In genomic region chr12:4505381-4505986, GRCh38 we compare ENCODE assay signal across 19 cellular contexts. TPM values are rescaled to one million over a fixed set of nuclear protein-coding genes. Genes with fewer than 3 reads are reported as not detected.
DNase-seq lines count a peak whose midpoint lies in the region; FAIRE-seq and TF ChIP-seq lines count a peak whose summit lies in the region.
"Had no signal": no experiment of that assay in that cellular context is flagged by ENCODE, and none has a peak within 500 bp of the region (broad histone marks: within the 10 kb centered on the region; RNA-seq: fewer than 3 reads in every experiment).

No MANE protein-coding gene starts in this region.

- no peak overlapping the region for H3K4me3 Mint-ChIP-seq in T-helper 2 cell treated with Interferon-gamma antibody and Interleukin-4, amounts not matched to agents 5 μg/mL and 100 μg/mL, for 36 hours
- no peak overlapping the region for H3K4me3 Mint-ChIP-seq in Calu3 (ENCODE audit: low read depth, unreplicated experiment)
- H3K4me3 Mint-ChIP-seq: natural killer cell, T-helper 17 cell had no signal

- BruUV-seq in Calu3 (replicated peaks; lab: Mats Ljungman, UMichigan), result no TSS peak

- H3K4me1 Mint-ChIP-seq in T-helper 2 cell treated with Interferon-gamma antibody and Interleukin-4, amounts not matched to agents 5 μg/mL and 100 μg/mL, for 36 hours (ENCODE audit: low read depth), result peaks cover 22% of the 10 kb centered on the region
- H3K4me1 Mint-ChIP-seq in Calu3 (ENCODE audit: low read depth, unreplicated experiment), result no peaks in the 10 kb centered on the region

- TF ChIP-seq POLR2A in GM12891 (IDR thresholded peaks at IDR 0.05; ENCODE audit: low read depth, low read length), result no peak

- CTCF ChIA-PET in Calu3 (lab: Charles Lee), result no interaction called here

- H3K27me3 Mint-ChIP-seq in T-helper 2 cell treated with Interferon-gamma antibody and Interleukin-4, amounts not matched to agents 5 μg/mL and 100 μg/mL, for 36 hours (ENCODE audit: low read depth), result no peaks in the 10 kb centered on the region
- no peaks in the 10 kb centered on the region for H3K27me3 Mint-ChIP-seq in Calu3 (ENCODE audit: unreplicated experiment)
- H3K27me3 Mint-ChIP-seq: T-helper 17 cell had no signal

- FAIRE-seq in GM12891 (lab: Jason Lieb, UNC), result peak; percentile 13
- FAIRE-seq: GM12892 had no signal

- peaks cover 28% of the 10 kb centered on the region for H3K36me3 Mint-ChIP-seq in T-helper 2 cell treated with Interferon-gamma antibody and Interleukin-4, amounts not matched to agents 5 μg/mL and 100 μg/mL, for 36 hours (ENCODE audit: low read depth)
- H3K36me3 Mint-ChIP-seq in Calu3 (ENCODE audit: insufficient read depth, unreplicated experiment), result peaks cover 4% of the 10 kb centered on the region

- TF ChIP-seq CTCF in Calu3 (IDR thresholded peaks at IDR 0.05; ENCODE audit: unreplicated experiment), result no peak

- DNase-seq in AG08396 (ENCODE audit: low spot score) (peak; percentile 23), GM12891 (ENCODE audit: insufficient read length, low spot score) (no peak), foreskin melanocyte (peak; percentile 1), Calu3 (no peak), NCI-H1105 (lab: John Stamatoyannopoulos, UW) (no peak)
- no peak for DNase-seq in T-helper 2 cell treated with Interferon-gamma antibody and Interleukin-4, amounts not matched to agents 5 μg/mL and 100 μg/mL, for 36 hours (ENCODE audit: low spot score)
- DNase-seq in stimulated activated naive CD4-positive, alpha-beta T cell treated with Interleukin-2 at 50 U/mL for 16 hours (lab: John Stamatoyannopoulos, UW), result no peak
- no peak for DNase-seq in stimulated activated CD4-positive, alpha-beta T cell treated with anti-CD3 and anti-CD28 coated beads, Interleukin-1b, Interleukin-23, amount 100 ng/mL, for 48 hours
- DNase-seq: activated CD4-positive, alpha-beta T cell treated with anti-CD3 and anti-CD28 coated beads for 1 hour; activated T-cell treated with anti-CD3 and anti-CD28 coated beads for 4 hours; DND-41; heart right ventricle; left colon; natural killer cell; NCI-H187; stimulated activated naive CD4-positive, alpha-beta T cell; T-helper 17 cell had no signal

- H3K27ac Mint-ChIP-seq in T-helper 2 cell treated with Interferon-gamma antibody and Interleukin-4, amounts not matched to agents 5 μg/mL and 100 μg/mL, for 36 hours, result peak overlapping the region; percentile 33
- H3K27ac Mint-ChIP-seq in Calu3 (ENCODE audit: unreplicated experiment), result no peak overlapping the region
- H3K27ac Mint-ChIP-seq: natural killer cell had no signal

- intact Hi-C loops in Calu3 (cut with micrococcal nuclease; ENCODE audit: unreplicated experiment), result no loop called here

- no peaks in the 10 kb centered on the region for H3K9me3 Mint-ChIP-seq in T-helper 2 cell treated with Interferon-gamma antibody and Interleukin-4, amounts not matched to agents 5 μg/mL and 100 μg/mL, for 36 hours
- H3K9me3 Mint-ChIP-seq in Calu3 (ENCODE audit: low read depth, unreplicated experiment), result no peaks in the 10 kb centered on the region
- H3K9me3 Mint-ChIP-seq: natural killer cell had no signal

TF ChIP-seq in GM12891, 5 proteins besides CTCF, POLR2A, EP300 and RAD21:
- TF ChIP-seq PAX5 (IDR thresholded peaks at IDR 0.05; ENCODE audit: insufficient read depth, low read length, severe bottlenecking) (no peak), SPI1 (IDR thresholded peaks at IDR 0.05; ENCODE audit: low read depth, low read length) (no peak), TAF1 (IDR thresholded peaks at IDR 0.05; ENCODE audit: low read depth, low read length) (no peak), POU2F2 (IDR thresholded peaks at IDR 0.05; ENCODE audit: low read depth, low read length) (no peak), POLR2AphosphoS5 (IDR thresholded peaks at IDR 0.05; ENCODE audit: low read depth, low read length) (no peak)

RNA-seq across cellular contexts. Expression of gene RAD51AP1, which starts 33.2 kb away (rescaled TPM):
- polyA plus RNA-seq in GM12891 (2012; ENCODE audit: low read depth, missing spikeins), result 25.9 TPM
- 38.0 and 42.8 TPM in 2 replicates for total RNA-seq in Calu3 (2022)
- total RNA-seq: ascending aorta had no signal

RNA-seq across cellular contexts. Expression of gene DYRK4, which starts 56.5 kb away (rescaled TPM):
- polyA plus RNA-seq in GM12891 (2012; ENCODE audit: low read depth, missing spikeins), result 33.6 TPM
- 24.6 and 25.9 TPM in 2 replicates for total RNA-seq in Calu3 (2022)

RNA-seq across cellular contexts. Expression of gene FGF6, which starts 59.9 kb away (rescaled TPM):
- not detected for polyA plus RNA-seq in GM12891 (2012; ENCODE audit: low read depth, missing spikeins)
- total RNA-seq in Calu3 (2022), result not detected in 2 replicates
- total RNA-seq: ascending aorta, heart right ventricle, left colon, natural killer cell, T-helper 17 cell had no signal
- polyA plus RNA-seq: heart right ventricle had no signal

Comparison
In these comparisons a context has a peak if more than half of its experiments do, and no peak if none do; other contexts are left out.
1. DNase-seq: peak in AG08396 (single experiment) and foreskin melanocyte (single experiment); none in GM12891 (single experiment), T-helper 2 cell treated with Interferon-gamma antibody and Interleukin-4, amounts not matched to agents 5 μg/mL and 100 μg/mL, for 36 hours (single experiment), Calu3 (single experiment), NCI-H1105 (single experiment), stimulated activated naive CD4-positive, alpha-beta T cell treated with Interleukin-2 at 50 U/mL for 16 hours (single experiment) and stimulated activated CD4-positive, alpha-beta T cell treated with anti-CD3 and anti-CD28 coated beads, Interleukin-1b, Interleukin-23, amount 100 ng/mL, for 48 hours (single experiment).